ENCODE assay signal across 9 cellular contexts in genomic region chr1:204829133-204829532, GRCh38. TPM values are rescaled to one million over a fixed set of nuclear protein-coding genes. Genes with fewer than 3 reads are reported as not detected.
DNase-seq lines count a peak whose midpoint lies in the region; ATAC-seq, FAIRE-seq and TF ChIP-seq lines count a peak whose summit lies in the region.
"Had no signal": no experiment of that assay in that cellular context is flagged by ENCODE, and none has a peak within 500 bp of the region (broad histone marks: within the 10 kb centered on the region; RNA-seq: fewer than 3 reads in every experiment).

No MANE protein-coding gene starts in this region.

- TF ChIP-seq CTCF in nephron progenitor cell (IDR thresholded peaks at IDR 0.05) = no peak

- H3K4me1 Mint-ChIP-seq in stimulated activated naive CD8-positive, alpha-beta T cell treated with anti-CD3 and anti-CD28 coated beads, Interleukin-15, Interleukin-2, amounts not matched to agents 100 ng/mL and 50 ng/mL, for 24 hours (ENCODE audit: low read depth) = peaks cover 3% of the 10 kb centered on the region
- no peaks in the 10 kb centered on the region for H3K4me1 Mint-ChIP-seq in nephron progenitor cell

- H3K9me3 Mint-ChIP-seq in stimulated activated naive CD8-positive, alpha-beta T cell treated with anti-CD3 and anti-CD28 coated beads, Interleukin-15, Interleukin-2, amounts not matched to agents 100 ng/mL and 50 ng/mL, for 24 hours = no peaks in the 10 kb centered on the region
- H3K9me3 Mint-ChIP-seq in nephron progenitor cell = no peaks in the 10 kb centered on the region

- H3K4me1 ChIP-seq in endocrine pancreas (ENCODE audit: control insufficient read depth, insufficient read depth, low read length) = no peaks in the 10 kb centered on the region

- peak overlapping the region; percentile 47 for H3K4me3 Mint-ChIP-seq in stimulated activated naive CD8-positive, alpha-beta T cell treated with anti-CD3 and anti-CD28 coated beads, Interleukin-15, Interleukin-2, amounts not matched to agents 100 ng/mL and 50 ng/mL, for 24 hours
- H3K4me3 Mint-ChIP-seq in nephron progenitor cell = peak overlapping the region; percentile 67

- no peak for TF ChIP-seq POLR2A in GM12891 (IDR thresholded peaks at IDR 0.05; ENCODE audit: low read depth, low read length)

- H3K27me3 ChIP-seq in endocrine pancreas (ENCODE audit: control insufficient read depth, insufficient read depth, low read length) = no peaks in the 10 kb centered on the region

- no peak overlapping the region for H3K27ac Mint-ChIP-seq in stimulated activated naive CD8-positive, alpha-beta T cell treated with anti-CD3 and anti-CD28 coated beads, Interleukin-15, Interleukin-2, amounts not matched to agents 100 ng/mL and 50 ng/mL, for 24 hours
- H3K27ac Mint-ChIP-seq in nephron progenitor cell = no peak overlapping the region

- no peaks in the 10 kb centered on the region for H3K36me3 ChIP-seq in endocrine pancreas (ENCODE audit: control insufficient read depth, insufficient read depth, low read length)

- no peak for ATAC-seq in stimulated activated naive CD8-positive, alpha-beta T cell treated with anti-CD3 and anti-CD28 coated beads, Interleukin-15, Interleukin-2, amounts not matched to agents 100 U/mL and 50 U/mL, for 24 hours
- ATAC-seq in GM19023 (IDR thresholded peaks at IDR 0.05; ENCODE audit: unreplicated experiment) = no peak

- H3K9ac ChIP-seq in endocrine pancreas (ENCODE audit: control insufficient read depth, insufficient read depth, low read length) = peak overlapping the region; percentile 94

- H3K4me3 ChIP-seq in endocrine pancreas (ENCODE audit: control insufficient read depth, insufficient read depth, low read length) = peak overlapping the region; percentile 53

- no peak for DNase-seq in stimulated activated naive CD8-positive, alpha-beta T cell treated with anti-CD3 and anti-CD28 coated beads, Interleukin-15, Interleukin-2, amounts not matched to agents 100 U/mL and 50 U/mL, for 24 hours
- no peak for DNase-seq in nephron progenitor cell
- DNase-seq in foreskin melanocyte = no peak
- no peak for DNase-seq in GM12891 (ENCODE audit: insufficient read length, low spot score)
- no peak for DNase-seq in SHP77 treated with DMSO at 0.1 percent for 48 hours (lab: John Stamatoyannopoulos, UW)

- H3K9me3 ChIP-seq in endocrine pancreas (ENCODE audit: control insufficient read depth, low read length) = no peaks in the 10 kb centered on the region

- H3K27me3 Mint-ChIP-seq in stimulated activated naive CD8-positive, alpha-beta T cell treated with anti-CD3 and anti-CD28 coated beads, Interleukin-15, Interleukin-2, amounts not matched to agents 100 ng/mL and 50 ng/mL, for 24 hours = peaks cover 43% of the 10 kb centered on the region
- peaks cover 81% of the 10 kb centered on the region for H3K27me3 Mint-ChIP-seq in nephron progenitor cell (ENCODE audit: low read depth, poor library complexity)

- no peaks in the 10 kb centered on the region for H3K36me3 Mint-ChIP-seq in stimulated activated naive CD8-positive, alpha-beta T cell treated with anti-CD3 and anti-CD28 coated beads, Interleukin-15, Interleukin-2, amounts not matched to agents 100 ng/mL and 50 ng/mL, for 24 hours (ENCODE audit: low read depth)
- no peaks in the 10 kb centered on the region for H3K36me3 Mint-ChIP-seq in nephron progenitor cell (ENCODE audit: low read depth)

- no peak for FAIRE-seq in GM12891 (lab: Jason Lieb, UNC)
- FAIRE-seq: G401.6 had no signal

TF ChIP-seq in GM12891, 5 proteins besides CTCF, POLR2A, EP300 and RAD21:
- TF ChIP-seq TAF1 (IDR thresholded peaks at IDR 0.05; ENCODE audit: low read depth, low read length) (no peak), POLR2AphosphoS5 (IDR thresholded peaks at IDR 0.05; ENCODE audit: low read depth, low read length) (no peak), POU2F2 (IDR thresholded peaks at IDR 0.05; ENCODE audit: low read depth, low read length) (no peak), SPI1 (IDR thresholded peaks at IDR 0.05; ENCODE audit: low read depth, low read length) (no peak), PAX5 (IDR thresholded peaks at IDR 0.05; ENCODE audit: insufficient read depth, low read length, severe bottlenecking) (no peak)

RNA-seq across cellular contexts. Expression of gene NFASC, which starts 41.5 kb away (rescaled TPM):
- 0.22 TPM for polyA plus RNA-seq in GM12891 (2012; ENCODE audit: low read depth, missing spikeins)
